In the genomic region with DNA sequence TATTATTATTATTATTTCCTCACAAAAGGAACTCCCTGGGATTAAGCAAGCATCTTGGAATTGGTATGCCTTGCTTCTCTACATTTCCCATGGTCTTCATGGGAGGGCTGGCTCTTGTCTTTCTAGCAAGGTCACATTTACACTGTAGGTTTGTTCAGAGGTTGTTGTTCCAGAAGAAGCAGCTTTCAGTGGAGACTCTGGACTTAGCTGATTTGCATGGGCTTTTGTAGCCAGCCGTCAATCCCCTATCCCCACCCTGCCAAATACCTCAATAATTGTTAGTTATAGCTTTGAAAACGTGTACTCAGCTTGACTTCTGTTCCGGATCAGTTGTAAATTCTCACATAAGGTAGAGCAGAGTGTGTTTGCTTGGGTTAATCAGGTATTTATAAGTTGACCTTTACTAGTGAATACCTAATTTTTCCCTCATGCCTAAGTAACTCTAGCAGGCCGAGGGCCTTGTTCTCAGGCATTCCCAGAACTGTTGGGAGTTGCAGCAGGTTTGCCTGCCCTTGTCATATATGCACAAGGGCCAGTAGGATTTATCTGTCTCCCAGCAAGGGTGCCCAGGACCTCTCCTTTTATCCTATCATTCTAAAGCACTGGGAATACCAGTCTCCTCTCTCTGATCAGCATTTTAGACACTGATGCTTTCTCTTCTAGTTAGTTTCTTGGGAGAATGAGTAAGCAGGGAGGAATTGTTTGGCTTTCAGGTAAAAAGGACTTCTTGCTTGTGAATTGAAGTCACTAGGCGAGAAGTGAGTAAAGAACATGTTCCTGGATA, we compare ENCODE assay signal across 10 cellular contexts. TPM values are rescaled to one million over a fixed set of nuclear protein-coding genes. Genes with fewer than 3 reads are reported as not detected.
DNase-seq lines count a peak whose midpoint lies in the region; ATAC-seq, FAIRE-seq and TF ChIP-seq lines count a peak whose summit lies in the region.
"Had no signal": no experiment of that assay in that cellular context is flagged by ENCODE, and none has a peak within 500 bp of the region (broad histone marks: within the 10 kb centered on the region; RNA-seq: fewer than 3 reads in every experiment).

No MANE protein-coding gene starts in this region.

- H3K4me2 ChIP-seq in OCI-LY3 (ENCODE audit: low read length), result peak overlapping the region; percentile 39

- ATAC-seq in pancreas, result peak in 3 of 4 donors; percentile 17 to 34 (median 23)
- no peak for ATAC-seq in sciatic nerve

- H3K27me3 ChIP-seq in OCI-LY3 (ENCODE audit: low read depth, low read length), result no peaks in the 10 kb centered on the region
- H3K27me3 ChIP-seq in esophagus muscularis mucosa, result no peaks in the 10 kb centered on the region
- H3K27me3 ChIP-seq in pancreas, result no peaks in the 10 kb centered on the region
- H3K27me3 ChIP-seq: right atrium auricular region had no signal

- H3K9me3 ChIP-seq in OCI-LY3 (ENCODE audit: insufficient read depth, low read length), result no peaks in the 10 kb centered on the region
- no peaks in the 10 kb centered on the region for H3K9me3 ChIP-seq in esophagus muscularis mucosa
- no peaks in the 10 kb centered on the region for H3K9me3 ChIP-seq in pancreas
- H3K9me3 ChIP-seq: right atrium auricular region had no signal

- no peak overlapping the region for H3K4me3 ChIP-seq in OCI-LY3 (ENCODE audit: low read length)
- no peak overlapping the region for H3K4me3 ChIP-seq in esophagus muscularis mucosa
- no peak overlapping the region for H3K4me3 ChIP-seq in pancreas
- H3K4me3 ChIP-seq: right atrium auricular region had no signal

- TF ChIP-seq POLR2A in esophagus muscularis mucosa (IDR thresholded peaks at IDR 0.05; ENCODE audit: low read depth), result no peak

- TF ChIP-seq EP300 in esophagus muscularis mucosa (IDR thresholded peaks at IDR 0.05), result no peak

- WGBS in esophagus muscularis mucosa, result 65% methylated on average over 5 of the region's 5 CpGs
- 30 to 31% methylated on average over 5 of the region's 5 CpGs for WGBS in pancreas, 2 donors

- intact Hi-C loops in esophagus muscularis mucosa (cut with DNase I), result no loop called here
- intact Hi-C loops in pancreas (cut with DNase I), result no loop called here
- intact Hi-C loops in sciatic nerve (cut with DNase I), result no loop called here

- 0 out of 2 replicates have a peak, but pooled peaks cover 5% of the 10 kb centered on the region for H4K20me1 ChIP-seq in OCI-LY3 (ENCODE audit: insufficient read depth, low read length)

- H3K9ac ChIP-seq in OCI-LY3 (ENCODE audit: low read length), result no peak overlapping the region

- no peak for FAIRE-seq in pancreas (lab: Jason Lieb, UNC)
- no peak for FAIRE-seq in D721Med (lab: Jason Lieb, UNC)
- FAIRE-seq: endometrium had no signal

- no peak overlapping the region for H2AFZ ChIP-seq in OCI-LY3 (ENCODE audit: low read depth, low read length)

- no peak for TF ChIP-seq CTCF in OCI-LY3 (IDR thresholded peaks at IDR 0.05; ENCODE audit: low read depth, low read length)
- TF ChIP-seq CTCF in esophagus muscularis mucosa (IDR thresholded peaks at IDR 0.05), result no peak
- TF ChIP-seq CTCF in pancreas (IDR thresholded peaks at IDR 0.05), result no peak
- no peak for TF ChIP-seq CTCF in D721Med (IDR thresholded peaks at IDR 0.05; ENCODE audit: insufficient read depth, missing control alignments)

- H3K36me3 ChIP-seq in OCI-LY3 (replicated peaks; ENCODE audit: low read depth, low read length) (peaks cover 3% of the 10 kb centered on the region), esophagus muscularis mucosa (no peaks in the 10 kb centered on the region), pancreas (no peaks in the 10 kb centered on the region)
- H3K36me3 ChIP-seq: right atrium auricular region had no signal

- DNase-seq in DMS53 (lab: John Stamatoyannopoulos, UW) (peak; percentile 53), esophagus muscularis mucosa (ENCODE audit: extremely low spot score) (no peak), pancreas (no peak), sciatic nerve (ENCODE audit: low spot score) (no peak), NCI-H82 treated with DMSO at 0.1 percent for 48 hours (lab: John Stamatoyannopoulos, UW; ENCODE audit: unreplicated experiment) (no peak), AG08395 (ENCODE audit: low spot score) (no peak), D721Med (ENCODE audit: insufficient read length, low spot score) (no peak)

- peaks cover 54% of the 10 kb centered on the region for H3K4me1 ChIP-seq in OCI-LY3 (ENCODE audit: low read length)
- H3K4me1 ChIP-seq in esophagus muscularis mucosa, result peaks cover 20 to 72% (median 61%) of the 10 kb centered on the region in 4 donors
- H3K4me1 ChIP-seq in pancreas, result peaks cover 17 to 40% (median 36%) of the 10 kb centered on the region in 3 donors

- H3K79me2 ChIP-seq in OCI-LY3 (ENCODE audit: low read length), result peaks cover 25% of the 10 kb centered on the region

- H3K27ac ChIP-seq in OCI-LY3 (ENCODE audit: low read length), result peak overlapping the region; percentile 29
- H3K27ac ChIP-seq in esophagus muscularis mucosa (replicated peaks in 1 of 4), result peak overlapping the region in 3 of 4 donors; percentile 9 to 48 (median 41)
- peak overlapping the region; percentile 6 to 61 (median 20) for H3K27ac ChIP-seq in pancreas
- H3K27ac ChIP-seq: right atrium auricular region had no signal

RNA-seq across cellular contexts. Expression of gene STIM1, which starts 22.0 kb away (rescaled TPM):
- total RNA-seq in esophagus muscularis mucosa (100 to 1,000 TPM in 2 of 4 donors, 10 to 100 TPM in 2; 65.2 to 150 (median 92.6) TPM), pancreas (10 to 100 TPM; 17.0 to 28.9 (median 20.4) TPM), sciatic nerve (49.6 TPM)
- 10 to 100 TPM; 10.2 to 13.3 TPM for polyA plus RNA-seq in pancreas

RNA-seq across cellular contexts. Expression of gene RHOG, which starts 36.7 kb away (rescaled TPM):
- total RNA-seq in esophagus muscularis mucosa (10 to 100 TPM; 53.6 to 75.5 (median 59.4) TPM), pancreas (10 to 100 TPM in 5 of 6 donors, 1 to 10 TPM in 1; 9.0 to 27.5 (median 14.0) TPM), sciatic nerve (50.6 TPM)
- 10 to 100 TPM; 13.6 to 18.5 TPM for polyA plus RNA-seq in pancreas
